ENCODE assay signal across 15 cellular contexts in the genomic region with DNA sequence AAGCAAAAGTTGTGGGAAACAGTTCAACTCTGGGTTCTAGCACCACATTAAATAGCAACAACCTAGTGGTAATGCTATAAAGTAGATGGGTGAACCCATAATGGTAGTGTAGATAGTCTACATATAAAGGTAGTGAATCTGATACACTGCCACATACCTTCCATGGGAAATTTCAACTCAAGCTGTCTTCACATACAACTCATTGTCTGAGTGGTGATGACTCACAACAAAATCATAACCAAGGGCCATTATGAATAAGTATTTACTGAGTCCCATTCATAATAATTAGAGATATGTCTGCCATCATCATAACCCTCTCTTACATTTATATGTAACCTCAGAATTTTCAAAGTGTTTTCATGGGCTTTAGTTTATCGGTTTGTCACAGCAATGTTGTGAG. TPM values are rescaled to one million over a fixed set of nuclear protein-coding genes. Genes with fewer than 3 reads are reported as not detected.
DNase-seq lines count a peak whose midpoint lies in the region; ATAC-seq lines count a peak whose summit lies in the region.
"Had no signal": no experiment of that assay in that cellular context is flagged by ENCODE, and none has a peak within 500 bp of the region (broad histone marks: within the 10 kb centered on the region; RNA-seq: fewer than 3 reads in every experiment).

No MANE protein-coding gene starts in this region.

- CTCF ChIA-PET in activated CD4-positive, alpha-beta T cell treated with anti-CD3 and anti-CD28 coated beads for 36 hours (lab: Charles Lee): interaction anchor here (0.9 to 1.2 kb wide), 2 partner anchors 47 to 128 kb away, joined by 3 to 4 read pairs; no protein-coding TSS in a partner anchor

- no peaks in the 10 kb centered on the region for H3K36me3 Mint-ChIP-seq in activated CD4-positive, alpha-beta T cell treated with anti-CD3 and anti-CD28 coated beads for 36 hours (ENCODE audit: low read depth)
- H3K36me3 Mint-ChIP-seq in activated T-helper 17 cell treated with anti-CD3 and anti-CD28 coated beads, Interleukin-2, amount 50 U/mL, for 72 hours (ENCODE audit: low read depth): no peaks in the 10 kb centered on the region

- H3K4me3 Mint-ChIP-seq in activated CD4-positive, alpha-beta T cell treated with anti-CD3 and anti-CD28 coated beads for 36 hours: no peak overlapping the region
- H3K4me3 Mint-ChIP-seq in activated T-helper 17 cell treated with anti-CD3 and anti-CD28 coated beads, Interleukin-2, amount 50 U/mL, for 72 hours: peak overlapping the region; percentile 43

- intact Hi-C loops in activated CD4-positive, alpha-beta T cell treated with anti-CD3 and anti-CD28 coated beads for 36 hours (cut with DNase I, micrococcal nuclease): loop anchor here (1.0 to 10.0 kb wide), 11 partner anchors 133 to 518 kb away; a partner anchor contains a TSS

- peak; percentile 85 for ATAC-seq in activated CD4-positive, alpha-beta T cell treated with anti-CD3 and anti-CD28 coated beads for 36 hours
- ATAC-seq in HG02852 (IDR thresholded peaks at IDR 0.05; ENCODE audit: unreplicated experiment): peak; percentile 57
- ATAC-seq in activated T-helper 17 cell treated with anti-CD3 and anti-CD28 coated beads, Interleukin-2, amount 50 U/mL, for 72 hours (replicated peaks): peak; percentile 85
- ATAC-seq: heart left ventricle, left ventricle myocardium superior had no signal

- no peaks in the 10 kb centered on the region for H3K9me3 Mint-ChIP-seq in activated CD4-positive, alpha-beta T cell treated with anti-CD3 and anti-CD28 coated beads for 36 hours (ENCODE audit: low read depth)
- no peaks in the 10 kb centered on the region for H3K9me3 Mint-ChIP-seq in activated T-helper 17 cell treated with anti-CD3 and anti-CD28 coated beads, Interleukin-2, amount 50 U/mL, for 72 hours

- DNase-seq in activated CD4-positive, alpha-beta T cell treated with anti-CD3 and anti-CD28 coated beads for 36 hours: no peak
- no peak for DNase-seq in activated CD4-positive, alpha-beta T cell treated with anti-CD3 and anti-CD28 coated beads for 48 hours
- DNase-seq in renal cortical epithelial cell (ENCODE audit: low read depth): peak; percentile 18
- DNase-seq in NOMO-1 treated with dmso at 0.1 percent for 144 hours (lab: John Stamatoyannopoulos, UW; ENCODE audit: unreplicated experiment): no peak
- DNase-seq in T-helper 9 cell: no peak
- no peak for DNase-seq in cerebellar cortex (ENCODE audit: low spot score)
- DNase-seq: 8988T; activated CD4-positive, CD25-positive, alpha-beta regulatory T cell; heart left ventricle; left ventricle myocardium superior; NCI-H510A treated with DMSO at 0.1 percent for 48 hours; SHP77; tibial artery had no signal

- peaks cover 2% of the 10 kb centered on the region for H3K27me3 Mint-ChIP-seq in activated CD4-positive, alpha-beta T cell treated with anti-CD3 and anti-CD28 coated beads for 36 hours
- peaks cover 2% of the 10 kb centered on the region for H3K27me3 Mint-ChIP-seq in activated T-helper 17 cell treated with anti-CD3 and anti-CD28 coated beads, Interleukin-2, amount 50 U/mL, for 72 hours

- peak overlapping the region; percentile 74 for H3K27ac Mint-ChIP-seq in activated CD4-positive, alpha-beta T cell treated with anti-CD3 and anti-CD28 coated beads for 36 hours
- H3K27ac Mint-ChIP-seq in activated T-helper 17 cell treated with anti-CD3 and anti-CD28 coated beads, Interleukin-2, amount 50 U/mL, for 72 hours: peak overlapping the region; percentile 83

- POLR2A ChIA-PET in activated CD4-positive, alpha-beta T cell treated with anti-CD3 and anti-CD28 coated beads for 36 hours (lab: Charles Lee): interaction anchor here (0.5 to 0.6 kb wide), 2 partner anchors 316 to 1800 kb away, joined by 4 to 6 read pairs; no protein-coding TSS in a partner anchor

- peaks cover 54% of the 10 kb centered on the region for H3K4me1 Mint-ChIP-seq in activated CD4-positive, alpha-beta T cell treated with anti-CD3 and anti-CD28 coated beads for 36 hours
- peaks cover 7% of the 10 kb centered on the region for H3K4me1 Mint-ChIP-seq in activated T-helper 17 cell treated with anti-CD3 and anti-CD28 coated beads, Interleukin-2, amount 50 U/mL, for 72 hours

RNA-seq across cellular contexts. Expression of a gene that starts 34.8 kb away (rescaled TPM):
- total RNA-seq in activated CD4-positive, alpha-beta T cell treated with anti-CD3 and anti-CD28 coated beads for 36 hours: under 1 TPM in 1 of 2 experiments, not detected in 1; 0.34 TPM
- total RNA-seq in activated T-helper 17 cell treated with anti-CD3 and anti-CD28 coated beads, Interleukin-2, amount 50 U/mL, for 72 hours: not detected
- 0.65 and 1.7 TPM in 2 replicates for total RNA-seq in renal cortical epithelial cell
